Comparison of ENCODE assay signal across 1 cellular context in the genomic region with DNA sequence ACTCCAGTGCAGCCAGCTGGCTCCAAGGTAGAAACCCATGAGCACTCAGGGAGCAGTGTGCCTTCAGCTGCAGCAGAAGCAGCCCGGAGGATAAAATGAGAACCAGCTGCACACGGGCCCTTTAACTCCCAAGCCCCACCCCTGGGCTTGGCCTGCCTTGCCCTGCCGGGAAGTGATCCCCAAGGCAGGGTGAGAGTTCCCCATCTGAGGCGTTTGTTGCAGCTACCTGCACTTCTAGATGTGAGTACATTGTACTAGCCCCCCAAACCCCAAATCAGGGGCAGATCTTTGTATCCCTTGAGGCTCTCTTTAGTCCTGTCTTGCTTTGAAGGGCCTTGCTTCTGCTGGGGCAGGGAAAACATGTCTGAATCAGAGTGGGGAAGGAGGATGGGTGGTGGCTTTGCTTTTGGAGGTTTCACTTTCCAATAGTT.
TF ChIP-seq lines count a peak whose summit lies in the region.

A gene (plus strand): TSS at position 192 of the 431 bp plus-strand sequence. CDS start 10,088 bp downstream, outside the sequence.

TF ChIP-seq in HepG2, 621 proteins besides CTCF, POLR2A, EP300 and RAD21 (continued from another document and continues in another):
- TF ChIP-seq ZNF775 (CRISPR knock-in tag; IDR thresholded peaks at IDR 0.05; ENCODE audit: borderline replicate concordance) = no peak
- TF ChIP-seq ARHGAP35 (CRISPR knock-in tag; IDR thresholded peaks at IDR 0.05; ENCODE audit: borderline replicate concordance) = no peak
- peak; percentile 52; the same call in 1 of the 2 replicates for TF ChIP-seq KDM2A (CRISPR knock-in tag; IDR thresholded peaks at IDR 0.05; ENCODE audit: borderline replicate concordance, low read depth)
- no peak for TF ChIP-seq ZKSCAN5 (CRISPR knock-in tag; IDR thresholded peaks at IDR 0.05)
- TF ChIP-seq CHD2 (IDR thresholded peaks at IDR 0.05; ENCODE audit: low read depth, low read length) = no peak
- TF ChIP-seq FOSL2 (CRISPR knock-in tag; IDR thresholded peaks at IDR 0.05) = 0 out of 2 replicates have a peak, but pooled peaks have one; percentile 27
- TF ChIP-seq XRCC5 (optimal IDR thresholded peaks at IDR 0.05; ENCODE audit: low read length) = peak; percentile 45
- TF ChIP-seq, protein P1, sequence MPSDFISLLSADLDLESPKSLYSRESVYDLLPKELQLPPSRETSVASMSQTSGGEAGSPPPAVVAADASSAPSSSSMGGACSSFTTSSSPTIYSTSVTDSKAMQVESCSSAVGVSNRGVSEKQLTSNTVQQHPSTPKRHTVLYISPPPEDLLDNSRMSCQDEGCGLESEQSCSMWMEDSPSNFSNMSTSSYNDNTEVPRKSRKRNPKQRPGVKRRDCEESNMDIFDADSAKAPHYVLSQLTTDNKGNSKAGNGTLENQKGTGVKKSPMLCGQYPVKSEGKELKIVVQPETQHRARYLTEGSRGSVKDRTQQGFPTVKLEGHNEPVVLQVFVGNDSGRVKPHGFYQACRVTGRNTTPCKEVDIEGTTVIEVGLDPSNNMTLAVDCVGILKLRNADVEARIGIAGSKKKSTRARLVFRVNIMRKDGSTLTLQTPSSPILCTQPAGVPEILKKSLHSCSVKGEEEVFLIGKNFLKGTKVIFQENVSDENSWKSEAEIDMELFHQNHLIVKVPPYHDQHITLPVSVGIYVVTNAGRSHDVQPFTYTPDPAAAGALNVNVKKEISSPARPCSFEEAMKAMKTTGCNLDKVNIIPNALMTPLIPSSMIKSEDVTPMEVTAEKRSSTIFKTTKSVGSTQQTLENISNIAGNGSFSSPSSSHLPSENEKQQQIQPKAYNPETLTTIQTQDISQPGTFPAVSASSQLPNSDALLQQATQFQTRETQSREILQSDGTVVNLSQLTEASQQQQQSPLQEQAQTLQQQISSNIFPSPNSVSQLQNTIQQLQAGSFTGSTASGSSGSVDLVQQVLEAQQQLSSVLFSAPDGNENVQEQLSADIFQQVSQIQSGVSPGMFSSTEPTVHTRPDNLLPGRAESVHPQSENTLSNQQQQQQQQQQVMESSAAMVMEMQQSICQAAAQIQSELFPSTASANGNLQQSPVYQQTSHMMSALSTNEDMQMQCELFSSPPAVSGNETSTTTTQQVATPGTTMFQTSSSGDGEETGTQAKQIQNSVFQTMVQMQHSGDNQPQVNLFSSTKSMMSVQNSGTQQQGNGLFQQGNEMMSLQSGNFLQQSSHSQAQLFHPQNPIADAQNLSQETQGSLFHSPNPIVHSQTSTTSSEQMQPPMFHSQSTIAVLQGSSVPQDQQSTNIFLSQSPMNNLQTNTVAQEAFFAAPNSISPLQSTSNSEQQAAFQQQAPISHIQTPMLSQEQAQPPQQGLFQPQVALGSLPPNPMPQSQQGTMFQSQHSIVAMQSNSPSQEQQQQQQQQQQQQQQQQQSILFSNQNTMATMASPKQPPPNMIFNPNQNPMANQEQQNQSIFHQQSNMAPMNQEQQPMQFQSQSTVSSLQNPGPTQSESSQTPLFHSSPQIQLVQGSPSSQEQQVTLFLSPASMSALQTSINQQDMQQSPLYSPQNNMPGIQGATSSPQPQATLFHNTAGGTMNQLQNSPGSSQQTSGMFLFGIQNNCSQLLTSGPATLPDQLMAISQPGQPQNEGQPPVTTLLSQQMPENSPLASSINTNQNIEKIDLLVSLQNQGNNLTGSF (CRISPR knock-in tag; IDR thresholded peaks at IDR 0.05) = no peak
- TF ChIP-seq ZNF337 (CRISPR knock-in tag; IDR thresholded peaks at IDR 0.05; ENCODE audit: borderline replicate concordance, low read depth) = no peak
- no peak for TF ChIP-seq KLF15 (CRISPR knock-in tag; IDR thresholded peaks at IDR 0.05; ENCODE audit: borderline replicate concordance)
- TF ChIP-seq ZNF292 (CRISPR knock-in tag; IDR thresholded peaks at IDR 0.05; ENCODE audit: borderline replicate concordance, low read depth) = no peak
- no peak for TF ChIP-seq DNMT1 (CRISPR knock-in tag; IDR thresholded peaks at IDR 0.05)
- TF ChIP-seq ZFP1 (CRISPR knock-in tag; IDR thresholded peaks at IDR 0.05) = no peak
- TF ChIP-seq HOXD1 (CRISPR knock-in tag; IDR thresholded peaks at IDR 0.05) = no peak
- no peak for TF ChIP-seq ZNF543 (CRISPR knock-in tag; IDR thresholded peaks at IDR 0.05)
- peak; percentile 68 for TF ChIP-seq POLR2AphosphoS5 (IDR thresholded peaks at IDR 0.05; ENCODE audit: low read depth, low read length)
- no peak for TF ChIP-seq MAFG (CRISPR knock-in tag; IDR thresholded peaks at IDR 0.05)
- TF ChIP-seq RFXAP (CRISPR knock-in tag; IDR thresholded peaks at IDR 0.05; ENCODE audit: borderline replicate concordance) = 0 out of 2 replicates have a peak, but pooled peaks have one; percentile 14
- no peak for TF ChIP-seq PHB2 (IDR thresholded peaks at IDR 0.05; ENCODE audit: partially characterized antibody)
- 0 out of 2 replicates have a peak, but pooled peaks have one; percentile 15 for TF ChIP-seq ZNF788 (CRISPR knock-in tag; IDR thresholded peaks at IDR 0.05; ENCODE audit: borderline replicate concordance)
- TF ChIP-seq, protein P2, sequence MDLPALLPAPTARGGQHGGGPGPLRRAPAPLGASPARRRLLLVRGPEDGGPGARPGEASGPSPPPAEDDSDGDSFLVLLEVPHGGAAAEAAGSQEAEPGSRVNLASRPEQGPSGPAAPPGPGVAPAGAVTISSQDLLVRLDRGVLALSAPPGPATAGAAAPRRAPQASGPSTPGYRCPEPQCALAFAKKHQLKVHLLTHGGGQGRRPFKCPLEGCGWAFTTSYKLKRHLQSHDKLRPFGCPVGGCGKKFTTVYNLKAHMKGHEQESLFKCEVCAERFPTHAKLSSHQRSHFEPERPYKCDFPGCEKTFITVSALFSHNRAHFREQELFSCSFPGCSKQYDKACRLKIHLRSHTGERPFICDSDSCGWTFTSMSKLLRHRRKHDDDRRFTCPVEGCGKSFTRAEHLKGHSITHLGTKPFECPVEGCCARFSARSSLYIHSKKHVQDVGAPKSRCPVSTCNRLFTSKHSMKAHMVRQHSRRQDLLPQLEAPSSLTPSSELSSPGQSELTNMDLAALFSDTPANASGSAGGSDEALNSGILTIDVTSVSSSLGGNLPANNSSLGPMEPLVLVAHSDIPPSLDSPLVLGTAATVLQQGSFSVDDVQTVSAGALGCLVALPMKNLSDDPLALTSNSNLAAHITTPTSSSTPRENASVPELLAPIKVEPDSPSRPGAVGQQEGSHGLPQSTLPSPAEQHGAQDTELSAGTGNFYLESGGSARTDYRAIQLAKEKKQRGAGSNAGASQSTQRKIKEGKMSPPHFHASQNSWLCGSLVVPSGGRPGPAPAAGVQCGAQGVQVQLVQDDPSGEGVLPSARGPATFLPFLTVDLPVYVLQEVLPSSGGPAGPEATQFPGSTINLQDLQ (CRISPR knock-in tag; IDR thresholded peaks at IDR 0.05) = no peak
- TF ChIP-seq RXRA (CRISPR knock-in tag; IDR thresholded peaks at IDR 0.05) = peak; percentile 46; the same call in 1 of the 2 replicates
- no peak for TF ChIP-seq ZNF546 (CRISPR knock-in tag; conservative IDR thresholded peaks at IDR 0.05)
- TF ChIP-seq ZBTB7A (CRISPR knock-in tag; IDR thresholded peaks at IDR 0.05) = no peak
- TF ChIP-seq WIZ (CRISPR knock-in tag; IDR thresholded peaks at IDR 0.05) = no peak
- TF ChIP-seq SALL2 (CRISPR knock-in tag; IDR thresholded peaks at IDR 0.05) = no peak
- peak; percentile 43; the same call in 1 of the 2 replicates for TF ChIP-seq IRF2 (CRISPR knock-in tag; IDR thresholded peaks at IDR 0.05)
- no peak for TF ChIP-seq RFXANK (CRISPR knock-in tag; IDR thresholded peaks at IDR 0.05)
- TF ChIP-seq MEIS1 (CRISPR knock-in tag; IDR thresholded peaks at IDR 0.05; ENCODE audit: borderline replicate concordance) = no peak
- TF ChIP-seq ZNF121 (CRISPR knock-in tag; IDR thresholded peaks at IDR 0.05) = no peak
- no peak for TF ChIP-seq SNRNP70 (IDR thresholded peaks at IDR 0.05; ENCODE audit: low read depth, low read length)
- TF ChIP-seq, protein P3, sequence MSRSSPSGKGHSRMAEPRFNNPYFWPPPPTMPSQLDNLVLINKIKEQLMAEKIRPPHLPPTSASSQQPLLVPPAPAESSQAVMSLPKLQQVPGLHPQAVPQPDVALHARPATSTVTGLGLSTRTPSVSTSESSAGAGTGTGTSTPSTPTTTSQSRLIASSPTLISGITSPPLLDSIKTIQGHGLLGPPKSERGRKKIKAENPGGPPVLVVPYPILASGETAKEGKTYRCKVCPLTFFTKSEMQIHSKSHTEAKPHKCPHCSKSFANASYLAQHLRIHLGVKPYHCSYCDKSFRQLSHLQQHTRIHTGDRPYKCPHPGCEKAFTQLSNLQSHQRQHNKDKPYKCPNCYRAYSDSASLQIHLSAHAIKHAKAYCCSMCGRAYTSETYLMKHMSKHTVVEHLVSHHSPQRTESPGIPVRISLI (CRISPR knock-in tag; IDR thresholded peaks at IDR 0.05; ENCODE audit: borderline replicate concordance) = no peak
- TF ChIP-seq, protein P4, sequence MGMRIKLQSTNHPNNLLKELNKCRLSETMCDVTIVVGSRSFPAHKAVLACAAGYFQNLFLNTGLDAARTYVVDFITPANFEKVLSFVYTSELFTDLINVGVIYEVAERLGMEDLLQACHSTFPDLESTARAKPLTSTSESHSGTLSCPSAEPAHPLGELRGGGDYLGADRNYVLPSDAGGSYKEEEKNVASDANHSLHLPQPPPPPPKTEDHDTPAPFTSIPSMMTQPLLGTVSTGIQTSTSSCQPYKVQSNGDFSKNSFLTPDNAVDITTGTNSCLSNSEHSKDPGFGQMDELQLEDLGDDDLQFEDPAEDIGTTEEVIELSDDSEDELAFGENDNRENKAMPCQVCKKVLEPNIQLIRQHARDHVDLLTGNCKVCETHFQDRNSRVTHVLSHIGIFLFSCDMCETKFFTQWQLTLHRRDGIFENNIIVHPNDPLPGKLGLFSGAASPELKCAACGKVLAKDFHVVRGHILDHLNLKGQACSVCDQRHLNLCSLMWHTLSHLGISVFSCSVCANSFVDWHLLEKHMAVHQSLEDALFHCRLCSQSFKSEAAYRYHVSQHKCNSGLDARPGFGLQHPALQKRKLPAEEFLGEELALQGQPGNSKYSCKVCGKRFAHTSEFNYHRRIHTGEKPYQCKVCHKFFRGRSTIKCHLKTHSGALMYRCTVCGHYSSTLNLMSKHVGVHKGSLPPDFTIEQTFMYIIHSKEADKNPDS (CRISPR knock-in tag; IDR thresholded peaks at IDR 0.05) = no peak
- no peak for TF ChIP-seq HNRNPK (IDR thresholded peaks at IDR 0.05; ENCODE audit: low read depth, low read length, poor library complexity, severe bottlenecking)
- TF ChIP-seq, protein P5, sequence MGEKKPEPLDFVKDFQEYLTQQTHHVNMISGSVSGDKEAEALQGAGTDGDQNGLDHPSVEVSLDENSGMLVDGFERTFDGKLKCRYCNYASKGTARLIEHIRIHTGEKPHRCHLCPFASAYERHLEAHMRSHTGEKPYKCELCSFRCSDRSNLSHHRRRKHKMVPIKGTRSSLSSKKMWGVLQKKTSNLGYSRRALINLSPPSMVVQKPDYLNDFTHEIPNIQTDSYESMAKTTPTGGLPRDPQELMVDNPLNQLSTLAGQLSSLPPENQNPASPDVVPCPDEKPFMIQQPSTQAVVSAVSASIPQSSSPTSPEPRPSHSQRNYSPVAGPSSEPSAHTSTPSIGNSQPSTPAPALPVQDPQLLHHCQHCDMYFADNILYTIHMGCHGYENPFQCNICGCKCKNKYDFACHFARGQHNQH (CRISPR knock-in tag; IDR thresholded peaks at IDR 0.05) = 0 out of 2 replicates have a peak, but pooled peaks have one; percentile 44
- TF ChIP-seq SCMH1 (CRISPR knock-in tag; IDR thresholded peaks at IDR 0.05; ENCODE audit: borderline replicate concordance) = no peak
- TF ChIP-seq, protein P6, sequence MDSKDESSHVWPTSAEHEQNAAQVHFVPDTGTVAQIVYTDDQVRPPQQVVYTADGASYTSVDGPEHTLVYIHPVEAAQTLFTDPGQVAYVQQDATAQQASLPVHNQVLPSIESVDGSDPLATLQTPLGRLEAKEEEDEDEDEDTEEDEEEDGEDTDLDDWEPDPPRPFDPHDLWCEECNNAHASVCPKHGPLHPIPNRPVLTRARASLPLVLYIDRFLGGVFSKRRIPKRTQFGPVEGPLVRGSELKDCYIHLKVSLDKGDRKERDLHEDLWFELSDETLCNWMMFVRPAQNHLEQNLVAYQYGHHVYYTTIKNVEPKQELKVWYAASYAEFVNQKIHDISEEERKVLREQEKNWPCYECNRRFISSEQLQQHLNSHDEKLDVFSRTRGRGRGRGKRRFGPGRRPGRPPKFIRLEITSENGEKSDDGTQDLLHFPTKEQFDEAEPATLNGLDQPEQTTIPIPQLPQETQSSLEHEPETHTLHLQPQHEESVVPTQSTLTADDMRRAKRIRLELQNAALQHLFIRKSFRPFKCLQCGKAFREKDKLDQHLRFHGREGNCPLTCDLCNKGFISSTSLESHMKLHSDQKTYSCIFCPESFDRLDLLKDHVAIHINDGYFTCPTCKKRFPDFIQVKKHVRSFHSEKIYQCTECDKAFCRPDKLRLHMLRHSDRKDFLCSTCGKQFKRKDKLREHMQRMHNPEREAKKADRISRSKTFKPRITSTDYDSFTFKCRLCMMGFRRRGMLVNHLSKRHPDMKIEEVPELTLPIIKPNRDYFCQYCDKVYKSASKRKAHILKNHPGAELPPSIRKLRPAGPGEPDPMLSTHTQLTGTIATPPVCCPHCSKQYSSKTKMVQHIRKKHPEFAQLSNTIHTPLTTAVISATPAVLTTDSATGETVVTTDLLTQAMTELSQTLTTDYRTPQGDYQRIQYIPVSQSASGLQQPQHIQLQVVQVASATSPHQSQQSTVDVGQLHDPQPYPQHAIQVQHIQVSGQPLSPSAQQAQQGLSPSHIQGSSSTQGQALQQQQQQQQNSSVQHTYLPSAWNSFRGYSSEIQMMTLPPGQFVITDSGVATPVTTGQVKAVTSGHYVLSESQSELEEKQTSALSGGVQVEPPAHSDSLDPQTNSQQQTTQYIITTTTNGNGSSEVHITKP (CRISPR knock-in tag; IDR thresholded peaks at IDR 0.05; ENCODE audit: low read depth) = peak; percentile 73
- peak; percentile 63 for TF ChIP-seq SAP130 (CRISPR knock-in tag; IDR thresholded peaks at IDR 0.05; ENCODE audit: low read depth)
- no peak for TF ChIP-seq TCF12 (IDR thresholded peaks at IDR 0.05)
- TF ChIP-seq TCF12 (CRISPR knock-in tag; IDR thresholded peaks at IDR 0.05) = no peak
- TF ChIP-seq, protein P7, sequence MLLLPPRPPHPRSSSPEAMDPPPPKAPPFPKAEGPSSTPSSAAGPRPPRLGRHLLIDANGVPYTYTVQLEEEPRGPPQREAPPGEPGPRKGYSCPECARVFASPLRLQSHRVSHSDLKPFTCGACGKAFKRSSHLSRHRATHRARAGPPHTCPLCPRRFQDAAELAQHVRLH (CRISPR knock-in tag; IDR thresholded peaks at IDR 0.05; ENCODE audit: borderline replicate concordance, low read depth) = no peak
- peak; percentile 40; the same call in 1 of the 2 replicates for TF ChIP-seq ZFX (CRISPR knock-in tag; IDR thresholded peaks at IDR 0.05; ENCODE audit: low read depth)
- no peak for TF ChIP-seq TGIF2 (CRISPR knock-in tag; IDR thresholded peaks at IDR 0.05)
- TF ChIP-seq, protein P8, sequence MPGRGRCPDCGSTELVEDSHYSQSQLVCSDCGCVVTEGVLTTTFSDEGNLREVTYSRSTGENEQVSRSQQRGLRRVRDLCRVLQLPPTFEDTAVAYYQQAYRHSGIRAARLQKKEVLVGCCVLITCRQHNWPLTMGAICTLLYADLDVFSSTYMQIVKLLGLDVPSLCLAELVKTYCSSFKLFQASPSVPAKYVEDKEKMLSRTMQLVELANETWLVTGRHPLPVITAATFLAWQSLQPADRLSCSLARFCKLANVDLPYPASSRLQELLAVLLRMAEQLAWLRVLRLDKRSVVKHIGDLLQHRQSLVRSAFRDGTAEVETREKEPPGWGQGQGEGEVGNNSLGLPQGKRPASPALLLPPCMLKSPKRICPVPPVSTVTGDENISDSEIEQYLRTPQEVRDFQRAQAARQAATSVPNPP (CRISPR knock-in tag; IDR thresholded peaks at IDR 0.05) = no peak
- TF ChIP-seq MATR3 (CRISPR knock-in tag; IDR thresholded peaks at IDR 0.05) = no peak
- TF ChIP-seq MTF1 (CRISPR knock-in tag; IDR thresholded peaks at IDR 0.05) = peak; percentile 90; the same call in 1 of the 2 replicates
- TF ChIP-seq, protein P9, sequence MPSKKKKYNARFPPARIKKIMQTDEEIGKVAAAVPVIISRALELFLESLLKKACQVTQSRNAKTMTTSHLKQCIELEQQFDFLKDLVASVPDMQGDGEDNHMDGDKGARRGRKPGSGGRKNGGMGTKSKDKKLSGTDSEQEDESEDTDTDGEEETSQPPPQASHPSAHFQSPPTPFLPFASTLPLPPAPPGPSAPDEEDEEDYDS (CRISPR knock-in tag; IDR thresholded peaks at IDR 0.05) = peak; percentile 65
